Comparison of ENCODE assay signal across 10 cellular contexts in the genomic region with DNA sequence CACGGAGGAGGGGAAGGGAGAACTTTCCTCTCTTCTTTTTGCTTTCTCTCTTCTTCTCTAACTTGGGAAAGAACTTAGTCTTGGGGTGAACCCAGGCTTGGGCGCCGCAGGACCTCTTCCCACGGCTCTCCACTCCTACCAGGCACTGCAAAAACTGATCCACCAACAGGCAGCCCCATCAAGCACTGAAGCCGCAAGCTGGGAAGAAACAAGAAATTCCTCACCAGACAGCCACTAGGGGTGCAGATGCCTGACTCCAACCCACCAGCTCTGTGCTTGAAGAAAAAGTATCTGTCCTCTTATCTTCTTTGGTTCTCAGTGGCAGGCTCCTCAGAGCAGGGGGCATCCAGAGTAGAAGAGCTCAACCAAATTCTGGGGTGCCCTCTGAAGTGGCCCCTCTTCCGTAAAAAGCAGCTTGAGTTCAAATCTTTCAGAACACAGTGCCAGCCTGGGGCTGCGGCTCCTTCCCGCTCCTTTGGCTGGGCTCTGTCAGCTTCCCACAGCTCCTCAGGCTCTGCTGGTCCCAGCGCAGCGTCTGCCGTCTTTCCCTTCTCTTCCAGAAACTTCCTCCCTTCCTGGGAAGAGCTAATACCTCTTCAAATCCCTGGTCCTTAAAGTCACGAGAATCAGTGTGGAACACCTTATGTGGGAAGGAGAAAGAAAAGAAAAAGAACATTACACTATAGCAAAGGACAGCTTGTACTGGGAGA. TPM values are rescaled to one million over a fixed set of nuclear protein-coding genes. Genes with fewer than 3 reads are reported as not detected.
DNase-seq lines count a peak whose midpoint lies in the region; ATAC-seq and TF ChIP-seq lines count a peak whose summit lies in the region.
"Had no signal": no experiment of that assay in that cellular context is flagged by ENCODE, and none has a peak within 500 bp of the region (broad histone marks: within the 10 kb centered on the region; RNA-seq: fewer than 3 reads in every experiment).

No MANE protein-coding gene starts in this region.

- peak in 38 of 56 donors; percentile 7 to 46 (median 32) for TF ChIP-seq CTCF in dorsolateral prefrontal cortex (IDR thresholded peaks at IDR 0.05 in 54 of 56, conservative IDR thresholded peaks at IDR 0.05 in 2 of 56; ENCODE audit: low read depth in 1 of 56, partially characterized antibody in 56 of 56)

- no peak for ATAC-seq in HG02759 (IDR thresholded peaks at IDR 0.05; ENCODE audit: unreplicated experiment)
- no peak for ATAC-seq in GM19397 (IDR thresholded peaks at IDR 0.05; ENCODE audit: unreplicated experiment)
- no peak for ATAC-seq in GM21381 (IDR thresholded peaks at IDR 0.05; ENCODE audit: unreplicated experiment)

- peak; percentile 24 for DNase-seq in NCI-H82 (lab: John Stamatoyannopoulos, UW)
- no peak for DNase-seq in NCI-H82 treated with DMSO at 0.1 percent for 48 hours (lab: John Stamatoyannopoulos, UW; ENCODE audit: unreplicated experiment)
- DNase-seq in NAMALWA (ENCODE audit: low spot score), result peak; percentile 34
- peak in 2 of 10 donors; percentile 36 to 41 for DNase-seq in dorsolateral prefrontal cortex
- DNase-seq in posterior vena cava (ENCODE audit: low spot score), result peak; percentile 64
- DNase-seq: activated CD4-positive, CD25-positive, alpha-beta regulatory T cell; spleen had no signal

- intact Hi-C loops in dorsolateral prefrontal cortex (cut with DNase I), result loop anchor here in 1 of 2 donors (5.0 kb wide), 1 partner anchor 167 kb away; no protein-coding TSS in a partner anchor
- intact Hi-C loops in posterior vena cava (cut with DNase I), result no loop called here

- H3K27ac ChIP-seq in dorsolateral prefrontal cortex, result peak overlapping the region in 40 of 59 donors; percentile 2 to 97 (median 94)

- no peaks in the 10 kb centered on the region for H3K27me3 ChIP-seq in dorsolateral prefrontal cortex

- peak overlapping the region in 47 of 59 donors; percentile 14 to 99 (median 90) for H3K4me3 ChIP-seq in dorsolateral prefrontal cortex

RNA-seq across cellular contexts. Expression of a gene that starts 2.4 kb away (rescaled TPM):
- 10 to 100 TPM; 27.3 to 87.8 (median 42.5) TPM for total RNA-seq in dorsolateral prefrontal cortex
- total RNA-seq in posterior vena cava, result 10 to 100 TPM; 20.7 to 27.8 TPM

RNA-seq across cellular contexts. Expression of a gene that starts 35.3 kb away (rescaled TPM):
- total RNA-seq in dorsolateral prefrontal cortex (10 to 100 TPM; 12.4 to 41.9 (median 21.6) TPM), posterior vena cava (10 to 100 TPM; 19.8 to 23.9 TPM)

RNA-seq across cellular contexts. Expression of a gene that starts 39.3 kb away (rescaled TPM):
- total RNA-seq in dorsolateral prefrontal cortex (1 to 10 TPM in 8 of 120 experiments, under 1 TPM in 64, not detected in 48; 0.22 to 1.7 (median 0.52) TPM), posterior vena cava (under 1 TPM; 0.23 to 0.24 TPM)
